In genomic region chr16:597655-598054, GRCh38 we compare ENCODE assay signal across 1 cellular context. TPM values are rescaled to one million over a fixed set of nuclear protein-coding genes. Genes with fewer than 3 reads are reported as not detected.
"Had no signal": no experiment of that assay in that cellular context is flagged by ENCODE, and none has a peak within 500 bp of the region (broad histone marks: within the 10 kb centered on the region; RNA-seq: fewer than 3 reads in every experiment).

No MANE protein-coding gene starts in this region.

RNA-seq across cellular contexts. Expression of gene PRR35, which starts 37.5 kb away (rescaled TPM):
- total RNA-seq: GM12878 had no signal
- polyA plus RNA-seq: GM12878 had no signal
